1 cellular context compared by ENCODE assay signal in the genomic region with DNA sequence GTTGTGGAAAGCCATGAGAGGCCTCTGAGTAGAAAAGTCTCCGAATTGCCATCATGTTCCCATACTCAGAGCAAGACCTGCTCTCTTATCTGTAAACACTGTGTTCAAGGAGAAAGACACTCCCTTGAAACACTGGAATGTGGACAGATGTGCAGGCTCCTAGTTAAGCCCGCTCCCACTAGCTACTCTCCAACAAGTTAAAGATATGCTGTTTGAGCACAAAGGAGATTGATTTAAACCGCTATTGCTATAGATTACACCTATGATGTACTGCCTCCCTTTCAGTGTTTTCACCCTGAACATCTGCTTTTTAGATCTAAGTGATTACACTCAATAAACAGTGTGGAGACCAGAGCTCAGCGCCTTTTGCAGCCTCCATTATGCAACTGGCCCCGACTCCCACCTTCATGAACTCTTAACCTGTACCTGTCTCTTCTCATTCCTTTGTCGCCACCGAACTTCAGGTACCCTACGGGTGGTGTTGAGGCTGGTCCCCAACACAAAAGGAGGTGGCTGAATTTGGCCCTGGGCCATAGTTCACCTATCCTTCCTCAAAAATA.
A peak's percentile ranks its signal among the peaks of the same experiment; 100 is the strongest.
TF ChIP-seq lines count a peak whose summit lies in the region.

No MANE protein-coding gene starts in this region.

TF ChIP-seq in HepG2, 621 proteins besides CTCF, POLR2A, EP300 and RAD21 (continued from another document and continues in another):
- TF ChIP-seq, protein P1, sequence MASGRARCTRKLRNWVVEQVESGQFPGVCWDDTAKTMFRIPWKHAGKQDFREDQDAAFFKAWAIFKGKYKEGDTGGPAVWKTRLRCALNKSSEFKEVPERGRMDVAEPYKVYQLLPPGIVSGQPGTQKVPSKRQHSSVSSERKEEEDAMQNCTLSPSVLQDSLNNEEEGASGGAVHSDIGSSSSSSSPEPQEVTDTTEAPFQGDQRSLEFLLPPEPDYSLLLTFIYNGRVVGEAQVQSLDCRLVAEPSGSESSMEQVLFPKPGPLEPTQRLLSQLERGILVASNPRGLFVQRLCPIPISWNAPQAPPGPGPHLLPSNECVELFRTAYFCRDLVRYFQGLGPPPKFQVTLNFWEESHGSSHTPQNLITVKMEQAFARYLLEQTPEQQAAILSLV (CRISPR knock-in tag; IDR thresholded peaks at IDR 0.05; ENCODE audit: borderline replicate concordance), result no peak
- no peak for TF ChIP-seq ZNF510 (CRISPR knock-in tag; IDR thresholded peaks at IDR 0.05; ENCODE audit: low read depth)
- TF ChIP-seq, protein P2, sequence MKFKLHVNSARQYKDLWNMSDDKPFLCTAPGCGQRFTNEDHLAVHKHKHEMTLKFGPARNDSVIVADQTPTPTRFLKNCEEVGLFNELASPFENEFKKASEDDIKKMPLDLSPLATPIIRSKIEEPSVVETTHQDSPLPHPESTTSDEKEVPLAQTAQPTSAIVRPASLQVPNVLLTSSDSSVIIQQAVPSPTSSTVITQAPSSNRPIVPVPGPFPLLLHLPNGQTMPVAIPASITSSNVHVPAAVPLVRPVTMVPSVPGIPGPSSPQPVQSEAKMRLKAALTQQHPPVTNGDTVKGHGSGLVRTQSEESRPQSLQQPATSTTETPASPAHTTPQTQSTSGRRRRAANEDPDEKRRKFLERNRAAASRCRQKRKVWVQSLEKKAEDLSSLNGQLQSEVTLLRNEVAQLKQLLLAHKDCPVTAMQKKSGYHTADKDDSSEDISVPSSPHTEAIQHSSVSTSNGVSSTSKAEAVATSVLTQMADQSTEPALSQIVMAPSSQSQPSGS (CRISPR knock-in tag; IDR thresholded peaks at IDR 0.05), result no peak
- TF ChIP-seq TBX3 (IDR thresholded peaks at IDR 0.05; ENCODE audit: borderline replicate concordance), result no peak
- no peak for TF ChIP-seq ZMYM3 (CRISPR knock-in tag; IDR thresholded peaks at IDR 0.05)
- TF ChIP-seq, protein P3, sequence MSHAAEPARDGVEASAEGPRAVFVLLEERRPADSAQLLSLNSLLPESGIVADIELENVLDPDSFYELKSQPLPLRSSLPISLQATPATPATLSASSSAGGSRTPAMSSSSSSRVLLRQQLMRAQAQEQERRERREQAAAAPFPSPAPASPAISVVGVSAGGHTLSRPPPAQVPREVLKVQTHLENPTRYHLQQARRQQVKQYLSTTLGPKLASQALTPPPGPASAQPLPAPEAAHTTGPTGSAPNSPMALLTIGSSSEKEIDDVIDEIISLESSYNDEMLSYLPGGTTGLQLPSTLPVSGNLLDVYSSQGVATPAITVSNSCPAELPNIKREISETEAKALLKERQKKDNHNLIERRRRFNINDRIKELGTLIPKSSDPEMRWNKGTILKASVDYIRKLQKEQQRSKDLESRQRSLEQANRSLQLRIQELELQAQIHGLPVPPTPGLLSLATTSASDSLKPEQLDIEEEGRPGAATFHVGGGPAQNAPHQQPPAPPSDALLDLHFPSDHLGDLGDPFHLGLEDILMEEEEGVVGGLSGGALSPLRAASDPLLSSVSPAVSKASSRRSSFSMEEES (CRISPR knock-in tag; IDR thresholded peaks at IDR 0.05), result no peak
- TF ChIP-seq, protein P4, sequence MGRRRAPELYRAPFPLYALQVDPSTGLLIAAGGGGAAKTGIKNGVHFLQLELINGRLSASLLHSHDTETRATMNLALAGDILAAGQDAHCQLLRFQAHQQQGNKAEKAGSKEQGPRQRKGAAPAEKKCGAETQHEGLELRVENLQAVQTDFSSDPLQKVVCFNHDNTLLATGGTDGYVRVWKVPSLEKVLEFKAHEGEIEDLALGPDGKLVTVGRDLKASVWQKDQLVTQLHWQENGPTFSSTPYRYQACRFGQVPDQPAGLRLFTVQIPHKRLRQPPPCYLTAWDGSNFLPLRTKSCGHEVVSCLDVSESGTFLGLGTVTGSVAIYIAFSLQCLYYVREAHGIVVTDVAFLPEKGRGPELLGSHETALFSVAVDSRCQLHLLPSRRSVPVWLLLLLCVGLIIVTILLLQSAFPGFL (CRISPR knock-in tag; IDR thresholded peaks at IDR 0.05), result no peak
- TF ChIP-seq ELF4 (CRISPR knock-in tag; IDR thresholded peaks at IDR 0.05; ENCODE audit: borderline replicate concordance), result no peak
- TF ChIP-seq SOX13 (IDR thresholded peaks at IDR 0.05), result no peak
- peak in 1 of 2 experiments; percentile 59; a peak in 2 of 4 replicates for TF ChIP-seq SOX13 (CRISPR knock-in tag; conservative IDR thresholded peaks at IDR 0.05 in 1 of 2, IDR thresholded peaks at IDR 0.05 in 1 of 2)
- no peak for TF ChIP-seq TBL1XR1 (IDR thresholded peaks at IDR 0.05; ENCODE audit: borderline replicate concordance, low read length, partially characterized antibody)
- TF ChIP-seq WIZ (CRISPR knock-in tag; IDR thresholded peaks at IDR 0.05), result no peak
- TF ChIP-seq, protein P5, sequence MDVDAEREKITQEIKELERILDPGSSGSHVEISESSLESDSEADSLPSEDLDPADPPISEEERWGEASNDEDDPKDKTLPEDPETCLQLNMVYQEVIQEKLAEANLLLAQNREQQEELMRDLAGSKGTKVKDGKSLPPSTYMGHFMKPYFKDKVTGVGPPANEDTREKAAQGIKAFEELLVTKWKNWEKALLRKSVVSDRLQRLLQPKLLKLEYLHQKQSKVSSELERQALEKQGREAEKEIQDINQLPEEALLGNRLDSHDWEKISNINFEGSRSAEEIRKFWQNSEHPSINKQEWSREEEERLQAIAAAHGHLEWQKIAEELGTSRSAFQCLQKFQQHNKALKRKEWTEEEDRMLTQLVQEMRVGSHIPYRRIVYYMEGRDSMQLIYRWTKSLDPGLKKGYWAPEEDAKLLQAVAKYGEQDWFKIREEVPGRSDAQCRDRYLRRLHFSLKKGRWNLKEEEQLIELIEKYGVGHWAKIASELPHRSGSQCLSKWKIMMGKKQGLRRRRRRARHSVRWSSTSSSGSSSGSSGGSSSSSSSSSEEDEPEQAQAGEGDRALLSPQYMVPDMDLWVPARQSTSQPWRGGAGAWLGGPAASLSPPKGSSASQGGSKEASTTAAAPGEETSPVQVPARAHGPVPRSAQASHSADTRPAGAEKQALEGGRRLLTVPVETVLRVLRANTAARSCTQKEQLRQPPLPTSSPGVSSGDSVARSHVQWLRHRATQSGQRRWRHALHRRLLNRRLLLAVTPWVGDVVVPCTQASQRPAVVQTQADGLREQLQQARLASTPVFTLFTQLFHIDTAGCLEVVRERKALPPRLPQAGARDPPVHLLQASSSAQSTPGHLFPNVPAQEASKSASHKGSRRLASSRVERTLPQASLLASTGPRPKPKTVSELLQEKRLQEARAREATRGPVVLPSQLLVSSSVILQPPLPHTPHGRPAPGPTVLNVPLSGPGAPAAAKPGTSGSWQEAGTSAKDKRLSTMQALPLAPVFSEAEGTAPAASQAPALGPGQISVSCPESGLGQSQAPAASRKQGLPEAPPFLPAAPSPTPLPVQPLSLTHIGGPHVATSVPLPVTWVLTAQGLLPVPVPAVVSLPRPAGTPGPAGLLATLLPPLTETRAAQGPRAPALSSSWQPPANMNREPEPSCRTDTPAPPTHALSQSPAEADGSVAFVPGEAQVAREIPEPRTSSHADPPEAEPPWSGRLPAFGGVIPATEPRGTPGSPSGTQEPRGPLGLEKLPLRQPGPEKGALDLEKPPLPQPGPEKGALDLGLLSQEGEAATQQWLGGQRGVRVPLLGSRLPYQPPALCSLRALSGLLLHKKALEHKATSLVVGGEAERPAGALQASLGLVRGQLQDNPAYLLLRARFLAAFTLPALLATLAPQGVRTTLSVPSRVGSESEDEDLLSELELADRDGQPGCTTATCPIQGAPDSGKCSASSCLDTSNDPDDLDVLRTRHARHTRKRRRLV (CRISPR knock-in tag; IDR thresholded peaks at IDR 0.05), result no peak
- TF ChIP-seq, protein P6, sequence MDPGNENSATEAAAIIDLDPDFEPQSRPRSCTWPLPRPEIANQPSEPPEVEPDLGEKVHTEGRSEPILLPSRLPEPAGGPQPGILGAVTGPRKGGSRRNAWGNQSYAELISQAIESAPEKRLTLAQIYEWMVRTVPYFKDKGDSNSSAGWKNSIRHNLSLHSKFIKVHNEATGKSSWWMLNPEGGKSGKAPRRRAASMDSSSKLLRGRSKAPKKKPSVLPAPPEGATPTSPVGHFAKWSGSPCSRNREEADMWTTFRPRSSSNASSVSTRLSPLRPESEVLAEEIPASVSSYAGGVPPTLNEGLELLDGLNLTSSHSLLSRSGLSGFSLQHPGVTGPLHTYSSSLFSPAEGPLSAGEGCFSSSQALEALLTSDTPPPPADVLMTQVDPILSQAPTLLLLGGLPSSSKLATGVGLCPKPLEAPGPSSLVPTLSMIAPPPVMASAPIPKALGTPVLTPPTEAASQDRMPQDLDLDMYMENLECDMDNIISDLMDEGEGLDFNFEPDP (CRISPR knock-in tag; conservative IDR thresholded peaks at IDR 0.05), result no peak
- no peak for TF ChIP-seq ZNF501 (CRISPR knock-in tag; IDR thresholded peaks at IDR 0.05)
- TF ChIP-seq ZNF143 (CRISPR knock-in tag; IDR thresholded peaks at IDR 0.05), result no peak
- no peak for TF ChIP-seq MAFF (IDR thresholded peaks at IDR 0.05; ENCODE audit: low read depth, low read length)
- no peak; the same call in 1 of the 2 replicates for TF ChIP-seq NCOA2 (CRISPR knock-in tag; IDR thresholded peaks at IDR 0.05)
- TF ChIP-seq, protein P7, sequence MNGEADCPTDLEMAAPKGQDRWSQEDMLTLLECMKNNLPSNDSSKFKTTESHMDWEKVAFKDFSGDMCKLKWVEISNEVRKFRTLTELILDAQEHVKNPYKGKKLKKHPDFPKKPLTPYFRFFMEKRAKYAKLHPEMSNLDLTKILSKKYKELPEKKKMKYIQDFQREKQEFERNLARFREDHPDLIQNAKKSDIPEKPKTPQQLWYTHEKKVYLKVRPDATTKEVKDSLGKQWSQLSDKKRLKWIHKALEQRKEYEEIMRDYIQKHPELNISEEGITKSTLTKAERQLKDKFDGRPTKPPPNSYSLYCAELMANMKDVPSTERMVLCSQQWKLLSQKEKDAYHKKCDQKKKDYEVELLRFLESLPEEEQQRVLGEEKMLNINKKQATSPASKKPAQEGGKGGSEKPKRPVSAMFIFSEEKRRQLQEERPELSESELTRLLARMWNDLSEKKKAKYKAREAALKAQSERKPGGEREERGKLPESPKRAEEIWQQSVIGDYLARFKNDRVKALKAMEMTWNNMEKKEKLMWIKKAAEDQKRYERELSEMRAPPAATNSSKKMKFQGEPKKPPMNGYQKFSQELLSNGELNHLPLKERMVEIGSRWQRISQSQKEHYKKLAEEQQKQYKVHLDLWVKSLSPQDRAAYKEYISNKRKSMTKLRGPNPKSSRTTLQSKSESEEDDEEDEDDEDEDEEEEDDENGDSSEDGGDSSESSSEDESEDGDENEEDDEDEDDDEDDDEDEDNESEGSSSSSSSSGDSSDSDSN (CRISPR knock-in tag; IDR thresholded peaks at IDR 0.05), result no peak
- peak; percentile 46 for TF ChIP-seq HNF4A (CRISPR knock-in tag; IDR thresholded peaks at IDR 0.05)
- TF ChIP-seq ZNF331 (CRISPR knock-in tag; IDR thresholded peaks at IDR 0.05), result no peak
- TF ChIP-seq ARID2 (CRISPR knock-in tag; IDR thresholded peaks at IDR 0.05; ENCODE audit: borderline replicate concordance), result no peak
- TF ChIP-seq SP2 (CRISPR knock-in tag; IDR thresholded peaks at IDR 0.05), result no peak
- TF ChIP-seq SALL1 (CRISPR knock-in tag; IDR thresholded peaks at IDR 0.05), result peak; percentile 64
- TF ChIP-seq NFIB (CRISPR knock-in tag; IDR thresholded peaks at IDR 0.05; ENCODE audit: borderline replicate concordance), result no peak
- no peak for TF ChIP-seq MIER2 (CRISPR knock-in tag; IDR thresholded peaks at IDR 0.05)
- TF ChIP-seq, protein P8, sequence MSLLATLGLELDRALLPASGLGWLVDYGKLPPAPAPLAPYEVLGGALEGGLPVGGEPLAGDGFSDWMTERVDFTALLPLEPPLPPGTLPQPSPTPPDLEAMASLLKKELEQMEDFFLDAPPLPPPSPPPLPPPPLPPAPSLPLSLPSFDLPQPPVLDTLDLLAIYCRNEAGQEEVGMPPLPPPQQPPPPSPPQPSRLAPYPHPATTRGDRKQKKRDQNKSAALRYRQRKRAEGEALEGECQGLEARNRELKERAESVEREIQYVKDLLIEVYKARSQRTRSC (CRISPR knock-in tag; IDR thresholded peaks at IDR 0.05; ENCODE audit: low read depth), result no peak
- no peak for TF ChIP-seq SRSF9 (IDR thresholded peaks at IDR 0.05; ENCODE audit: borderline replicate concordance, insufficient read depth, low read depth, low read length, poor library complexity, severe bottlenecking)
- no peak for TF ChIP-seq ZNF354B (CRISPR knock-in tag; IDR thresholded peaks at IDR 0.05)
- no peak for TF ChIP-seq JUNB (CRISPR knock-in tag; IDR thresholded peaks at IDR 0.05; ENCODE audit: borderline replicate concordance)
- no peak for TF ChIP-seq ZNF205 (CRISPR knock-in tag; IDR thresholded peaks at IDR 0.05)
- no peak for TF ChIP-seq ELF1 (CRISPR knock-in tag; IDR thresholded peaks at IDR 0.05)
- no peak for TF ChIP-seq SMARCE1 (IDR thresholded peaks at IDR 0.05; ENCODE audit: borderline replicate concordance)
- TF ChIP-seq AKAP8 (CRISPR knock-in tag; IDR thresholded peaks at IDR 0.05), result no peak
- TF ChIP-seq ZNF737 (CRISPR knock-in tag; IDR thresholded peaks at IDR 0.05; ENCODE audit: borderline replicate concordance), result no peak
- TF ChIP-seq, protein P9, sequence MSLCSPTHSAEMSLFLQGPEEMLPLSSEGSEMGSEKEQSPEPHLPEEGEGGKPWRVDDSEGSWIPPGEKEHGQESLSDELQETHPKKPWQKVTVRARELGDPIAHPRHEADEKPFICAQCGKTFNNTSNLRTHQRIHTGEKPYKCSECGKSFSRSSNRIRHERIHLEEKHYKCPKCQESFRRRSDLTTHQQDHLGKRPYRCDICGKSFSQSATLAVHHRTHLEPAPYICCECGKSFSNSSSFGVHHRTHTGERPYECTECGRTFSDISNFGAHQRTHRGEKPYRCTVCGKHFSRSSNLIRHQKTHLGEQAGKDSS (CRISPR knock-in tag; IDR thresholded peaks at IDR 0.05; ENCODE audit: borderline replicate concordance, low read depth), result no peak
- no peak for TF ChIP-seq ZNF703 (CRISPR knock-in tag; IDR thresholded peaks at IDR 0.05; ENCODE audit: borderline replicate concordance)
- no peak for TF ChIP-seq KLF13 (CRISPR knock-in tag; IDR thresholded peaks at IDR 0.05)
- TF ChIP-seq JUN (CRISPR knock-in tag; IDR thresholded peaks at IDR 0.05), result no peak
- no peak for TF ChIP-seq ZNF326 (CRISPR knock-in tag; IDR thresholded peaks at IDR 0.05; ENCODE audit: borderline replicate concordance)
- no peak for TF ChIP-seq ZNF431 (CRISPR knock-in tag; IDR thresholded peaks at IDR 0.05; ENCODE audit: borderline replicate concordance, low read depth)
- no peak for TF ChIP-seq ZNF468 (CRISPR knock-in tag; IDR thresholded peaks at IDR 0.05)
- TF ChIP-seq REL (CRISPR knock-in tag; conservative IDR thresholded peaks at IDR 0.05), result no peak
- TF ChIP-seq ZNF777 (CRISPR knock-in tag; IDR thresholded peaks at IDR 0.05), result no peak
- TF ChIP-seq, protein P10, sequence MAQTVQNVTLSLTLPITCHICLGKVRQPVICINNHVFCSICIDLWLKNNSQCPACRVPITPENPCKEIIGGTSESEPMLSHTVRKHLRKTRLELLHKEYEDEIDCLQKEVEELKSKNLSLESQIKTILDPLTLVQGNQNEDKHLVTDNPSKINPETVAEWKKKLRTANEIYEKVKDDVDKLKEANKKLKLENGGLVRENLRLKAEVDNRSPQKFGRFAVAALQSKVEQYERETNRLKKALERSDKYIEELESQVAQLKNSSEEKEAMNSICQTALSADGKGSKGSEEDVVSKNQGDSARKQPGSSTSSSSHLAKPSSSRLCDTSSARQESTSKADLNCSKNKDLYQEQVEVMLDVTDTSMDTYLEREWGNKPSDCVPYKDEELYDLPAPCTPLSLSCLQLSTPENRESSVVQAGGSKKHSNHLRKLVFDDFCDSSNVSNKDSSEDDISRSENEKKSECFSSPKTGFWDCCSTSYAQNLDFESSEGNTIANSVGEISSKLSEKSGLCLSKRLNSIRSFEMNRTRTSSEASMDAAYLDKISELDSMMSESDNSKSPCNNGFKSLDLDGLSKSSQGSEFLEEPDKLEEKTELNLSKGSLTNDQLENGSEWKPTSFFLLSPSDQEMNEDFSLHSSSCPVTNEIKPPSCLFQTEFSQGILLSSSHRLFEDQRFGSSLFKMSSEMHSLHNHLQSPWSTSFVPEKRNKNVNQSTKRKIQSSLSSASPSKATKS (CRISPR knock-in tag; IDR thresholded peaks at IDR 0.05), result no peak
- no peak for TF ChIP-seq SMAD1 (CRISPR knock-in tag; IDR thresholded peaks at IDR 0.05; ENCODE audit: borderline replicate concordance, low read depth)
- no peak for TF ChIP-seq YEATS2 (CRISPR knock-in tag; IDR thresholded peaks at IDR 0.05; ENCODE audit: borderline replicate concordance)
- TF ChIP-seq PRMT3 (CRISPR knock-in tag; IDR thresholded peaks at IDR 0.05; ENCODE audit: borderline replicate concordance, low read depth), result no peak
